Comparison of ENCODE assay signal across 12 cellular contexts in the genomic region with DNA sequence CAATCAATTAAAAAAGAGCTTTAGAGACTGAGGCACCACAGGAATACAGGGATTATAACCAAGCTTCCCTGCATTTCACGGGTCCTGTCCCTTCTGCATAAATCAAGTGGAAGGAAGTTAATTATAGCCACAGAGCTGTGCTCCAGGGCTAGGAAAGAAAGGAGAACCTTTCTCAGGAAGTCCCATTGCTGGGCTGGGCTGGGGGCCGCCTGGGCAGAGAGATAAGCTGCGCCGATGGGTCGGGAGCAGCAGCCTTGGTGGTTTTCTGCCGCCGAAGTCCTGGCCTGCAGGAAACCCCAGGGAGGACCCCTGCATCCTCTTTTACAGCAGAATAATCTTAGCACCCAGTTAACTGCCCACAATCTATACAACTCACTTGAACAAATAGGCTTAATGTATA. TPM values are rescaled to one million over a fixed set of nuclear protein-coding genes. Genes with fewer than 3 reads are reported as not detected.
DNase-seq lines count a peak whose midpoint lies in the region; ATAC-seq and TF ChIP-seq lines count a peak whose summit lies in the region.
"Had no signal": no experiment of that assay in that cellular context is flagged by ENCODE, and none has a peak within 500 bp of the region (broad histone marks: within the 10 kb centered on the region; RNA-seq: fewer than 3 reads in every experiment).

No MANE protein-coding gene starts in this region.

- no peaks in the 10 kb centered on the region for H3K27me3 ChIP-seq in gastroesophageal sphincter
- H3K27me3 ChIP-seq in neural progenitor cell, result no peaks in the 10 kb centered on the region

- H3K27ac ChIP-seq in gastroesophageal sphincter (peak overlapping the region in 3 of 4 donors; percentile 52 to 72 (median 70)), neural progenitor cell (no peak overlapping the region), OCI-LY7 (ENCODE audit: low read depth, low read length, poor library complexity, severe bottlenecking) (no peak overlapping the region)

- ATAC-seq in gastroesophageal sphincter, result no peak

- H3F3A ChIP-seq in neural progenitor cell (ENCODE audit: low read depth), result peaks cover 4% of the 10 kb centered on the region

- TF ChIP-seq EP300 in gastroesophageal sphincter (IDR thresholded peaks at IDR 0.05), result no peak

- H3K9me3 Mint-ChIP-seq in neural progenitor cell, result no peaks in the 10 kb centered on the region

- H3K4me1 Mint-ChIP-seq in neural progenitor cell, result peaks cover 33% of the 10 kb centered on the region

- H3K36me3 Mint-ChIP-seq in neural progenitor cell, result no peaks in the 10 kb centered on the region

- H3K4me3 ChIP-seq in gastroesophageal sphincter (no peak overlapping the region), neural progenitor cell (no peak overlapping the region), OCI-LY7 (ENCODE audit: low read depth, low read length, poor library complexity, severe bottlenecking) (no peak overlapping the region)

- TF ChIP-seq POLR2A in gastroesophageal sphincter (IDR thresholded peaks at IDR 0.05), result no peak

- no peaks in the 10 kb centered on the region for H3K9me2 ChIP-seq in OCI-LY7 (ENCODE audit: insufficient read depth, low read length)

- H3K36me3 ChIP-seq in gastroesophageal sphincter (no peaks in the 10 kb centered on the region), neural progenitor cell (no peaks in the 10 kb centered on the region), OCI-LY7 (ENCODE audit: insufficient read depth, low read length) (no peaks in the 10 kb centered on the region)

- peak overlapping the region; percentile 7 for H3K4me2 ChIP-seq in neural progenitor cell
- H3K4me2 ChIP-seq in OCI-LY7 (ENCODE audit: low read length), result no peak overlapping the region

- TF ChIP-seq CTCF in gastroesophageal sphincter (IDR thresholded peaks at IDR 0.05), result no peak
- no peak for TF ChIP-seq CTCF in neural progenitor cell (IDR thresholded peaks at IDR 0.05)
- no peak for TF ChIP-seq CTCF in OCI-LY7 (conservative IDR thresholded peaks at IDR 0.05; ENCODE audit: low read length)

- H3K9me3 ChIP-seq in gastroesophageal sphincter, result no peaks in the 10 kb centered on the region
- H3K9me3 ChIP-seq in neural progenitor cell (ENCODE audit: low read depth), result no peaks in the 10 kb centered on the region
- H3K9me3 ChIP-seq in OCI-LY7 (ENCODE audit: low read length), result no peaks in the 10 kb centered on the region

- H3K27me3 Mint-ChIP-seq in neural progenitor cell (ENCODE audit: insufficient read depth, low read depth), result peaks cover 5% of the 10 kb centered on the region

- intact Hi-C loops in OCI-LY7 (cut with micrococcal nuclease; ENCODE audit: unreplicated experiment), result no loop called here

- DNase-seq in CMK (ENCODE audit: low read depth), result peak; percentile 83
- DNase-seq in SKM-1 treated with dmso at 0.1 percent for 144 hours (lab: John Stamatoyannopoulos, UW; ENCODE audit: unreplicated experiment), result peak; percentile 92
- peak; percentile 52 for DNase-seq in neural progenitor cell (ENCODE audit: low spot score)
- no peak for DNase-seq in OCI-LY7 (ENCODE audit: low spot score)
- no peak for DNase-seq in activated T-cell treated with anti-CD3 and anti-CD28 coated beads, Interleukin-2, amount 50 U/mL, for 1 hour
- DNase-seq in SW480 (ENCODE audit: low spot score), result no peak
- no peak for DNase-seq in NCI-H1105 (lab: John Stamatoyannopoulos, UW)
- DNase-seq: activated CD4-positive, alpha-beta T cell treated with anti-CD3 and anti-CD28 coated beads, Interleukin-2, amount 50 U/mL, for 4 hours; amniotic stem cell; kidney glomerular epithelial cell; NCI-H187 treated with DMSO at 0.1 percent for 48 hours had no signal

- POLR2A ChIA-PET in OCI-LY7 (lab: Charles Lee), result no interaction called here

- no peak overlapping the region for H3K4me3 Mint-ChIP-seq in neural progenitor cell

- no peaks in the 10 kb centered on the region for H3K79me2 ChIP-seq in neural progenitor cell (ENCODE audit: low read depth)
- H3K79me2 ChIP-seq in OCI-LY7 (ENCODE audit: insufficient read depth, low read depth, low read length), result no peaks in the 10 kb centered on the region

- H3K27ac Mint-ChIP-seq in neural progenitor cell, result peak overlapping the region; percentile 67

- H2AFZ ChIP-seq in neural progenitor cell (replicated peaks), result no peak overlapping the region
- H2AFZ ChIP-seq in OCI-LY7 (ENCODE audit: low read length), result no peak overlapping the region

- CTCF ChIA-PET in OCI-LY7 (lab: Charles Lee; ENCODE audit: unreplicated experiment), result interaction anchor here (0.7 kb wide), 1 partner anchor 103 kb away, joined by 3 read pairs; no protein-coding TSS in a partner anchor

- H3K4me1 ChIP-seq in gastroesophageal sphincter (peaks cover 0 to 65% (median 21%) of the 10 kb centered on the region in 3 donors), neural progenitor cell (peaks cover 29% of the 10 kb centered on the region), OCI-LY7 (ENCODE audit: insufficient read depth, low read length, poor library complexity, severe bottlenecking) (no peaks in the 10 kb centered on the region)

- no peaks in the 10 kb centered on the region for H4K20me1 ChIP-seq in neural progenitor cell (ENCODE audit: low read depth)
- H4K20me1 ChIP-seq in OCI-LY7 (ENCODE audit: insufficient read depth, low read length), result no peaks in the 10 kb centered on the region

- H3K9ac ChIP-seq in neural progenitor cell, result no peak overlapping the region

- no TSS peak for BruUV-seq in OCI-LY7 (replicated peaks; lab: Mats Ljungman, UMichigan)

- WGBS in gastroesophageal sphincter (ENCODE audit: low coverage in 1 of 2), 2 donors, result 33 to 57% methylated on average over 1 to 4 of the region's 7 CpGs

RNA-seq across cellular contexts. Expression of gene CD34, which starts 12.6 kb away (rescaled TPM):
- total RNA-seq in gastroesophageal sphincter (100 to 1,000 TPM in 1 of 4 donors, 10 to 100 TPM in 3; 38.9 to 114 (median 62.1) TPM), neural progenitor cell (ENCODE audit: low replicate concordance) (0.12 and 0.43 TPM in 2 replicates), OCI-LY7 (2022) (not detected in 2 replicates)
- not detected in 2 replicates for total RNA-seq in OCI-LY7 (2014; rRNA removed; shearing (Covaris generic))

Comparison
In these comparisons a context has a peak if more than half of its experiments do, and no peak if none do; other contexts are left out.
1. DNase-seq: peak in CMK (single experiment), SKM-1 treated with dmso at 0.1 percent for 144 hours (single experiment) and neural progenitor cell (single experiment); none in OCI-LY7 (single experiment), activated T-cell treated with anti-CD3 and anti-CD28 coated beads, Interleukin-2, amount 50 U/mL, for 1 hour (single experiment), SW480 (single experiment) and NCI-H1105 (single experiment).
2. H3K27ac ChIP-seq: peak in gastroesophageal sphincter (3 of 4); none in neural progenitor cell (single experiment) and OCI-LY7 (single experiment).
3. RNA of gene CD34, which starts 12.6 kb away (total RNA-seq): 38.9 to 114 TPM in gastroesophageal sphincter; 0.12 to 0.43 TPM in neural progenitor cell and not detected in OCI-LY7; every median in the first group is over 10 times any median in the second.